In genomic region chr5:43315262-43315661, GRCh38 we compare ENCODE assay signal across 8 cellular contexts. TPM values are rescaled to one million over a fixed set of nuclear protein-coding genes. Genes with fewer than 3 reads are reported as not detected.
A peak's percentile ranks its signal among the peaks of the same experiment; 100 is the strongest.
DNase-seq lines count a peak whose midpoint lies in the region; ATAC-seq and TF ChIP-seq lines count a peak whose summit lies in the region.
"Had no signal": no experiment of that assay in that cellular context is flagged by ENCODE, and none has a peak within 500 bp of the region (broad histone marks: within the 10 kb centered on the region; RNA-seq: fewer than 3 reads in every experiment).

No MANE protein-coding gene starts in this region.

- H3K27ac ChIP-seq in HEK293 (ENCODE audit: extremely low read depth, low read depth, low read length) = no peak overlapping the region
- no peak overlapping the region for H3K27ac ChIP-seq in endodermal cell (ENCODE audit: low read depth, low read length)
- no peak overlapping the region for H3K27ac ChIP-seq in WERI-Rb-1
- H3K27ac ChIP-seq: gastroesophageal sphincter had no signal

- H3K4me3 Mint-ChIP-seq in T-helper 1 cell treated with Interleukin-12 subunit alpha and Interleukin-12 subunit beta and Interleukin-4 antibody, amounts not matched to agents 30 μg/mL and 1 μg/mL, for 36 hours = no peak overlapping the region
- no peak overlapping the region for H3K4me3 Mint-ChIP-seq in endodermal cell

- H3K9me3 ChIP-seq in HEK293 (ENCODE audit: control insufficient read depth, insufficient read depth, low read depth, low read length) = no peaks in the 10 kb centered on the region
- H3K9me3 ChIP-seq in endodermal cell (ENCODE audit: control insufficient read depth, low read length) = no peaks in the 10 kb centered on the region
- H3K9me3 ChIP-seq in WERI-Rb-1 (ENCODE audit: severe bottlenecking) = no peaks in the 10 kb centered on the region
- H3K9me3 ChIP-seq: gastroesophageal sphincter had no signal

- CTCF ChIA-PET in HEK293 (lab: Yijun Ruan, JAX) = interaction anchor here (0.7 to 0.8 kb wide), 2 partner anchors 9 to 169 kb away, joined by 3 read pairs; no protein-coding TSS in a partner anchor

- peaks cover 16% of the 10 kb centered on the region for H3K9me3 Mint-ChIP-seq in T-helper 1 cell treated with Interleukin-12 subunit alpha and Interleukin-12 subunit beta and Interleukin-4 antibody, amounts not matched to agents 30 μg/mL and 1 μg/mL, for 36 hours
- no peaks in the 10 kb centered on the region for H3K9me3 Mint-ChIP-seq in endodermal cell

- no peak overlapping the region for H3K4me3 ChIP-seq in HEK293 (ENCODE audit: low read depth, low read length)
- peak overlapping the region; percentile 46 for H3K4me3 ChIP-seq in endodermal cell (ENCODE audit: low read length)
- H3K4me3 ChIP-seq in WERI-Rb-1 (ENCODE audit: low read depth, low read length) = no peak overlapping the region
- H3K4me3 ChIP-seq: gastroesophageal sphincter had no signal

- H3K27me3 Mint-ChIP-seq in T-helper 1 cell treated with Interleukin-12 subunit alpha and Interleukin-12 subunit beta and Interleukin-4 antibody, amounts not matched to agents 30 μg/mL and 1 μg/mL, for 36 hours (ENCODE audit: low read depth) = no peaks in the 10 kb centered on the region
- H3K27me3 Mint-ChIP-seq in endodermal cell (ENCODE audit: insufficient read depth) = no peaks in the 10 kb centered on the region

- POLR2A ChIA-PET in HEK293 (lab: Yijun Ruan, JAX) = no interaction called here

- H3K27me3 ChIP-seq in endodermal cell (ENCODE audit: control insufficient read depth, insufficient read depth, low read length, poor library complexity, severe bottlenecking) (no peaks in the 10 kb centered on the region), WERI-Rb-1 (ENCODE audit: insufficient read depth, low read depth, severe bottlenecking) (no peaks in the 10 kb centered on the region)
- H3K27me3 ChIP-seq: gastroesophageal sphincter had no signal

- H3K9ac ChIP-seq in endodermal cell (ENCODE audit: extremely low read depth, low read length, poor library complexity, severe bottlenecking) = no peak overlapping the region

- H3K27ac Mint-ChIP-seq in T-helper 1 cell treated with Interleukin-12 subunit alpha and Interleukin-12 subunit beta and Interleukin-4 antibody, amounts not matched to agents 30 μg/mL and 1 μg/mL, for 36 hours = peak overlapping the region; percentile 85
- H3K27ac Mint-ChIP-seq in endodermal cell = no peak overlapping the region

- TF ChIP-seq CTCF in HEK293 (tag by site-specific recombination; IDR thresholded peaks at IDR 0.05) (no peak), endodermal cell (conservative IDR thresholded peaks at IDR 0.05) (no peak), WERI-Rb-1 (IDR thresholded peaks at IDR 0.05; ENCODE audit: low read depth, low read length) (no peak)

- H3K36me3 ChIP-seq in HEK293 (ENCODE audit: control insufficient read depth in 2 of 2, insufficient read depth in 1 of 2, low read length in 2 of 2) (peaks cover 0 to 9% of the 10 kb centered on the region in 2 experiments; a peak in 2 of 3 replicates), endodermal cell (ENCODE audit: control insufficient read depth, insufficient read depth, low read length) (peaks cover 10% of the 10 kb centered on the region), WERI-Rb-1 (peaks cover 3% of the 10 kb centered on the region)
- H3K36me3 ChIP-seq: gastroesophageal sphincter had no signal

- H3K4me1 ChIP-seq in HEK293 (ENCODE audit: control insufficient read depth, insufficient read depth, low read length) (peaks cover 6% of the 10 kb centered on the region), endodermal cell (ENCODE audit: control insufficient read depth, insufficient read depth, low read length) (peaks cover 3% of the 10 kb centered on the region)

- peaks cover 15% of the 10 kb centered on the region for H3K36me3 Mint-ChIP-seq in T-helper 1 cell treated with Interleukin-12 subunit alpha and Interleukin-12 subunit beta and Interleukin-4 antibody, amounts not matched to agents 30 μg/mL and 1 μg/mL, for 36 hours (ENCODE audit: low read depth)
- peaks cover 8% of the 10 kb centered on the region for H3K36me3 Mint-ChIP-seq in endodermal cell (ENCODE audit: low read depth)

- DNase-seq in endodermal cell (no peak), WERI-Rb-1 (no peak)
- DNase-seq in stimulated activated CD4-positive, alpha-beta T cell treated with anti-CD3 and anti-CD28 coated beads, Interleukin-15, amount 100 ng/mL, for 48 hours (ENCODE audit: low read depth in 2 of 2) = peak; percentile 14 to 27

- 97 to 100% methylated on average over 7 to 8 of the region's 8 CpGs for WGBS in endodermal cell (ENCODE audit: insufficient coverage in 1 of 2, insufficient read length in 1 of 2), 2 experiments

- no peak for ATAC-seq in HG02884 (IDR thresholded peaks at IDR 0.05; ENCODE audit: unreplicated experiment)
- ATAC-seq in GM18909 (IDR thresholded peaks at IDR 0.05; ENCODE audit: poor library complexity, unreplicated experiment) = no peak
- ATAC-seq: gastroesophageal sphincter had no signal

- peaks cover 42% of the 10 kb centered on the region for H3K4me1 Mint-ChIP-seq in T-helper 1 cell treated with Interleukin-12 subunit alpha and Interleukin-12 subunit beta and Interleukin-4 antibody, amounts not matched to agents 30 μg/mL and 1 μg/mL, for 36 hours (ENCODE audit: low read depth)
- H3K4me1 Mint-ChIP-seq in endodermal cell = peaks cover 24% of the 10 kb centered on the region

TF ChIP-seq in HEK293, 187 proteins besides CTCF, POLR2A, EP300 and RAD21 (continues in another document):
- no peak for TF ChIP-seq ZSCAN16 (tag by site-specific recombination; IDR thresholded peaks at IDR 0.05)
- no peak for TF ChIP-seq ZNF2 (tag by site-specific recombination; IDR thresholded peaks at IDR 0.05)
- TF ChIP-seq ZFP37 (tag by site-specific recombination; IDR thresholded peaks at IDR 0.05) = 0 out of 2 replicates have a peak, but pooled peaks have one; percentile 41
- no peak for TF ChIP-seq SP2 (tag by site-specific recombination; IDR thresholded peaks at IDR 0.05)
- TF ChIP-seq, protein P1, sequence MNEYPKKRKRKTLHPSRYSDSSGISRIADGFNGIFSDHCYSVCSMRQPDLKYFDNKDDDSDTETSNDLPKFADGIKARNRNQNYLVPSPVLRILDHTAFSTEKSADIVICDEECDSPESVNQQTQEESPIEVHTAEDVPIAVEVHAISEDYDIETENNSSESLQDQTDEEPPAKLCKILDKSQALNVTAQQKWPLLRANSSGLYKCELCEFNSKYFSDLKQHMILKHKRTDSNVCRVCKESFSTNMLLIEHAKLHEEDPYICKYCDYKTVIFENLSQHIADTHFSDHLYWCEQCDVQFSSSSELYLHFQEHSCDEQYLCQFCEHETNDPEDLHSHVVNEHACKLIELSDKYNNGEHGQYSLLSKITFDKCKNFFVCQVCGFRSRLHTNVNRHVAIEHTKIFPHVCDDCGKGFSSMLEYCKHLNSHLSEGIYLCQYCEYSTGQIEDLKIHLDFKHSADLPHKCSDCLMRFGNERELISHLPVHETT (tag by site-specific recombination; IDR thresholded peaks at IDR 0.05) = peak; percentile 75; the same call in 1 of the 2 replicates
- peak; percentile 28; the same call in 1 of the 2 replicates for TF ChIP-seq SP3 (tag by site-specific recombination; IDR thresholded peaks at IDR 0.05)
- peak; percentile 79 for TF ChIP-seq KLF8 (tag by site-specific recombination; IDR thresholded peaks at IDR 0.05)
- no peak for TF ChIP-seq ZNF558 (tag by site-specific recombination; IDR thresholded peaks at IDR 0.05)
- TF ChIP-seq ZNF184 (tag by site-specific recombination; IDR thresholded peaks at IDR 0.05) = peak; percentile 83
- TF ChIP-seq, protein P2, sequence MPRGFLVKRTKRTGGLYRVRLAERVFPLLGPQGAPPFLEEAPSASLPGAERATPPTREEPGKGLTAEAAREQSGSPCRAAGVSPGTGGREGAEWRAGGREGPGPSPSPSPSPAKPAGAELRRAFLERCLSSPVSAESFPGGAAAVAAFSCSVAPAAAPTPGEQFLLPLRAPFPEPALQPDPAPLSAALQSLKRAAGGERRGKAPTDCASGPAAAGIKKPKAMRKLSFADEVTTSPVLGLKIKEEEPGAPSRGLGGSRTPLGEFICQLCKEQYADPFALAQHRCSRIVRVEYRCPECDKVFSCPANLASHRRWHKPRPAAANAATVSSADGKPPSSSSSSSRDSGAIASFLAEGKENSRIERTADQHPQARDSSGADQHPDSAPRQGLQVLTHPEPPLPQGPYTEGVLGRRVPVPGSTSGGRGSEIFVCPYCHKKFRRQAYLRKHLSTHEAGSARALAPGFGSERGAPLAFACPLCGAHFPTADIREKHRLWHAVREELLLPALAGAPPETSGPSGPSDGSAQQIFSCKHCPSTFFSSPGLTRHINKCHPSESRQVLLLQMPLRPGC (tag by site-specific recombination; IDR thresholded peaks at IDR 0.05) = 0 out of 2 replicates have a peak, but pooled peaks have one; percentile 26
- no peak for TF ChIP-seq TCF7L2 (IDR thresholded peaks at IDR 0.05; ENCODE audit: borderline replicate concordance, low read depth, low read length)
- no peak for TF ChIP-seq ZNF626 (tag by site-specific recombination; IDR thresholded peaks at IDR 0.05)
- 0 out of 2 replicates have a peak, but pooled peaks have one; percentile 35 for TF ChIP-seq SP7 (tag by site-specific recombination; IDR thresholded peaks at IDR 0.05)
- TF ChIP-seq ZBTB8A (tag by site-specific recombination; IDR thresholded peaks at IDR 0.05) = no peak

RNA-seq across cellular contexts. Expression of gene HMGCS1, which starts 2.0 kb away (rescaled TPM):
- total RNA-seq in endodermal cell = 100 to 1,000 TPM; 142 to 176 TPM
- 616 TPM for polyA plus RNA-seq in endodermal cell (2013, experiment 1 of 2)
- 649 TPM for polyA plus RNA-seq in endodermal cell (2013, experiment 2 of 2)

Comparison
In these comparisons a context has a peak if more than half of its experiments do, and no peak if none do; other contexts are left out.
1. DNase-seq: peak in stimulated activated CD4-positive, alpha-beta T cell treated with anti-CD3 and anti-CD28 coated beads, Interleukin-15, amount 100 ng/mL, for 48 hours (2 of 2); none in endodermal cell (single experiment) and WERI-Rb-1 (single experiment).